ENCODE assay signal across 1 cellular context in genomic region chr2:25323042-25323514, GRCh38.
TF ChIP-seq lines count a peak whose summit lies in the region.

No MANE protein-coding gene starts in this region.

TF ChIP-seq in HepG2, 621 proteins besides CTCF, POLR2A, EP300 and RAD21 (continued from another document):
- TF ChIP-seq ZNF142 (CRISPR knock-in tag; IDR thresholded peaks at IDR 0.05) (no peak), USF2 (IDR thresholded peaks at IDR 0.05; ENCODE audit: low read depth, low read length) (no peak), USF2 (CRISPR knock-in tag; IDR thresholded peaks at IDR 0.05; ENCODE audit: borderline replicate concordance) (peak; percentile 28; the same call in 1 of the 2 replicates), ZNF235 (CRISPR knock-in tag; IDR thresholded peaks at IDR 0.05; ENCODE audit: borderline replicate concordance) (no peak), CERS6 (CRISPR knock-in tag; IDR thresholded peaks at IDR 0.05) (no peak), KIAA2018 (CRISPR knock-in tag; IDR thresholded peaks at IDR 0.05; ENCODE audit: borderline replicate concordance) (no peak), ZNF10 (CRISPR knock-in tag; IDR thresholded peaks at IDR 0.05; ENCODE audit: borderline replicate concordance, low read depth) (no peak), THRA (CRISPR knock-in tag; IDR thresholded peaks at IDR 0.05; ENCODE audit: borderline replicate concordance) (no peak), E2F2 (CRISPR knock-in tag; IDR thresholded peaks at IDR 0.05; ENCODE audit: borderline replicate concordance) (no peak), ZNF790 (CRISPR knock-in tag; IDR thresholded peaks at IDR 0.05; ENCODE audit: borderline replicate concordance) (no peak), MTERF4 (CRISPR knock-in tag; IDR thresholded peaks at IDR 0.05) (no peak), ZNF44 (CRISPR knock-in tag; IDR thresholded peaks at IDR 0.05) (no peak), ZBTB10 (CRISPR knock-in tag; IDR thresholded peaks at IDR 0.05; ENCODE audit: borderline replicate concordance) (no peak)
TF ChIP-seq in HepG2: peak in this region for 3.
